ENCODE assay signal across 27 cellular contexts in genomic region chr6:77492529-77492928, GRCh38. TPM values are rescaled to one million over a fixed set of nuclear protein-coding genes. Genes with fewer than 3 reads are reported as not detected.
"Had no signal": no experiment of that assay in that cellular context is flagged by ENCODE, and none has a peak within 500 bp of the region (broad histone marks: within the 10 kb centered on the region; RNA-seq: fewer than 3 reads in every experiment).

No MANE protein-coding gene starts in this region.

- H3K9me3 Mint-ChIP-seq: nephron; stimulated activated naive B cell treated with anti-CD40 and anti-IgM and Interleukin-4, amounts not matched to agents 10 μg/mL and 1 μg/mL and 100 μg/mL, for 72 hours; stimulated activated naive CD8-positive, alpha-beta T cell treated with anti-CD3 and anti-CD28 coated beads, Interleukin-15, amount 100 ng/mL, for 72 hours had no signal

- H3K27me3 Mint-ChIP-seq: naive B cell; stimulated activated naive B cell treated with anti-CD40 and anti-IgM and Interleukin-4, amounts not matched to agents 10 μg/mL and 1 μg/mL and 100 μg/mL, for 72 hours; stimulated activated naive CD8-positive, alpha-beta T cell treated with anti-CD3 and anti-CD28 coated beads, Interleukin-15, amount 100 ng/mL, for 72 hours had no signal

- H3K79me2 ChIP-seq: parathyroid adenoma had no signal

- H3K4me1 ChIP-seq: foreskin keratinocyte, parathyroid adenoma, psoas muscle had no signal

- H3K27ac ChIP-seq: dorsolateral prefrontal cortex, foreskin keratinocyte, parathyroid adenoma, psoas muscle, thoracic aorta, transverse colon had no signal

- H3K4me3 ChIP-seq: dorsolateral prefrontal cortex, lung, psoas muscle, thoracic aorta, transverse colon had no signal

- H3K9ac ChIP-seq: parathyroid adenoma had no signal

- H3K27me3 ChIP-seq: foreskin keratinocyte, transverse colon had no signal

- H3K4me1 Mint-ChIP-seq: naive B cell; nephron; stimulated activated naive B cell treated with anti-CD40 and anti-IgM and Interleukin-4, amounts not matched to agents 10 μg/mL and 1 μg/mL and 100 μg/mL, for 72 hours; stimulated activated naive CD8-positive, alpha-beta T cell treated with anti-CD3 and anti-CD28 coated beads, Interleukin-15, amount 100 ng/mL, for 72 hours had no signal

- H3K9me3 ChIP-seq: psoas muscle, thoracic aorta, transverse colon had no signal

- H3K27ac Mint-ChIP-seq: naive B cell; nephron; stimulated activated naive B cell treated with anti-CD40 and anti-IgM and Interleukin-4, amounts not matched to agents 10 μg/mL and 1 μg/mL and 100 μg/mL, for 72 hours; stimulated activated naive CD8-positive, alpha-beta T cell treated with anti-CD3 and anti-CD28 coated beads, Interleukin-15, amount 100 ng/mL, for 72 hours had no signal

- ATAC-seq: foreskin keratinocyte; left cardiac atrium; left ventricle myocardium superior; psoas muscle; sciatic nerve; stimulated activated naive B cell treated with anti-CD40 and anti-IgM and Interleukin-4, amounts not matched to agents 10 μg/mL and 1 μg/mL and 100 μg/mL, for 72 hours; stimulated activated naive CD8-positive, alpha-beta T cell treated with anti-CD3 and anti-CD28 coated beads, Interleukin-15, amount 100 ng/mL, for 72 hours had no signal

- FAIRE-seq: endometrium had no signal

- H3K4me3 Mint-ChIP-seq: naive B cell; nephron; stimulated activated naive B cell treated with anti-CD40 and anti-IgM and Interleukin-4, amounts not matched to agents 10 μg/mL and 1 μg/mL and 100 μg/mL, for 72 hours; stimulated activated naive CD8-positive, alpha-beta T cell treated with anti-CD3 and anti-CD28 coated beads, Interleukin-15, amount 100 ng/mL, for 72 hours had no signal

- H2AFZ ChIP-seq: parathyroid adenoma had no signal

- H3K36me3 ChIP-seq: thoracic aorta, transverse colon had no signal

- H3K36me3 Mint-ChIP-seq: naive B cell; stimulated activated naive B cell treated with anti-CD40 and anti-IgM and Interleukin-4, amounts not matched to agents 10 μg/mL and 1 μg/mL and 100 μg/mL, for 72 hours had no signal

- DNase-seq: cortex of kidney; dorsolateral prefrontal cortex; effector memory CD4-positive, alpha-beta T cell; foreskin keratinocyte; kidney; left cardiac atrium; left ventricle myocardium superior; mesenchymal stem cell; midbrain; naive B cell; occipital lobe; psoas muscle; retina; stimulated activated CD4-positive, alpha-beta T cell treated with anti-CD3 and anti-CD28 coated beads, Interleukin-2, amount 100 ng/mL, for 24 hours; stimulated activated CD4-positive, alpha-beta T cell treated with anti-CD3 and anti-CD28 coated beads, Interleukin-4, amount 100 ng/mL, for 4 hours; stimulated activated naive B cell treated with anti-CD40 and anti-IgM and Interleukin-4, amounts not matched to agents 10 μg/mL and 1 μg/mL and 100 μg/mL, for 72 hours; stimulated activated naive CD8-positive, alpha-beta T cell treated with anti-CD3 and anti-CD28 coated beads, Interleukin-15, amount 100 ng/mL, for 72 hours; substantia nigra; transverse colon had no signal

RNA-seq across cellular contexts. Expression of gene HTR1B, which starts 29.2 kb away (rescaled TPM):
- total RNA-seq: epithelial cell of proximal tubule, left cardiac atrium, left ventricle myocardium superior, psoas muscle, skeletal muscle tissue, transverse colon had no signal
